17 cellular contexts compared by ENCODE assay signal in the genomic region with DNA sequence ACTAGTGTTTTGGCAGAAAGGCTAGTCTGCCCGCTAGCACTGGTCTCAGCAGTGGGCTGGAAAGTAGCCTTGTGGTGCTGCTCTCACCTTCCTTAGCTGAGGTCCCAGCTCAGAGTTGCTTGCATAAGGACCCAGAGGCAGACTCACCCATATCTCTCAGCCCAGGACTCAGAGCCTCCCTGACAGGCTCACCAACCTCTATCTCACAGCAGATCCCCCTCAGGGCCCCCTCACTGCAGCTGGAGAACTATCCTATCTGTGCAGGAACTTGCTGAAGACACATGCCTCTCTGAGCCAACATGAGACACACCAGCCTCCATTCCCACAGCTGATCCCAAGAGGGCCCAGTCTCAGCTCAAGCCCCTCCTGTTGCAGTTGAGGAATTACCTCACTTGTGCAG.
A peak's percentile ranks its signal among the peaks of the same experiment; 100 is the strongest.
DNase-seq lines count a peak whose midpoint lies in the region; ATAC-seq, FAIRE-seq and TF ChIP-seq lines count a peak whose summit lies in the region.
"Had no signal": no experiment of that assay in that cellular context is flagged by ENCODE, and none has a peak within 500 bp of the region (broad histone marks: within the 10 kb centered on the region; RNA-seq: fewer than 3 reads in every experiment).

No MANE protein-coding gene starts in this region.

- TF ChIP-seq CTCF in WTC11 (IDR thresholded peaks at IDR 0.05), result no peak

- peak overlapping the region; percentile 8 for H4K8ac ChIP-seq in mesenchymal stem cell (ENCODE audit: low read length)

- H3K4me2 ChIP-seq in mesenchymal stem cell (ENCODE audit: low read length, poor library complexity, severe bottlenecking), result no peak overlapping the region
- H3K4me2 ChIP-seq: BLaER1 had no signal

- H2BK5ac ChIP-seq in mesenchymal stem cell (ENCODE audit: low read depth, low read length, poor library complexity, severe bottlenecking), result no peak overlapping the region

- peaks cover 2% of the 10 kb centered on the region for H3K4me1 Mint-ChIP-seq in activated T-cell treated with anti-CD3 and anti-CD28 coated beads, Interleukin-2, amount 50 U/mL, for 24 hours (ENCODE audit: low read depth)
- H3K4me1 Mint-ChIP-seq in WTC11, result no peaks in the 10 kb centered on the region

- peak overlapping the region; percentile 39 for H3K27ac Mint-ChIP-seq in activated T-cell treated with anti-CD3 and anti-CD28 coated beads, Interleukin-2, amount 50 U/mL, for 24 hours
- 0 out of 2 replicates have a peak overlapping the region, but pooled peaks have one; percentile 31 for H3K27ac Mint-ChIP-seq in WTC11

- no peak overlapping the region for H2BK12ac ChIP-seq in mesenchymal stem cell (ENCODE audit: low read length in 2 of 2)

- H3K14ac ChIP-seq in mesenchymal stem cell (ENCODE audit: low read length in 2 of 2), result no peak overlapping the region

- H3K9ac ChIP-seq in mesenchymal stem cell (ENCODE audit: low read length), result no peak overlapping the region
- H3K9ac ChIP-seq: BLaER1 had no signal

- no peak overlapping the region for H3K4me3 ChIP-seq in mesenchymal stem cell (ENCODE audit: insufficient read depth in 1 of 2, low read depth in 1 of 2, low read length in 2 of 2)
- H3K4me3 ChIP-seq: BLaER1 had no signal

- no peaks in the 10 kb centered on the region for H3K9me3 ChIP-seq in mesenchymal stem cell (ENCODE audit: control insufficient read depth, low read length)
- H3K9me3 ChIP-seq: BLaER1 had no signal

- peaks cover 26% of the 10 kb centered on the region for H3K79me1 ChIP-seq in mesenchymal stem cell (replicated peaks; ENCODE audit: low read length, poor library complexity, severe bottlenecking)

- peaks cover 16 to 77% of the 10 kb centered on the region in 2 experiments for H3K36me3 ChIP-seq in mesenchymal stem cell (ENCODE audit: control insufficient read depth in 1 of 2, insufficient read depth in 2 of 2, low read depth in 1 of 2, low read length in 2 of 2)

- no peak for DNase-seq in activated T-cell treated with anti-CD3 and anti-CD28 coated beads, Interleukin-2, amount 50 U/mL, for 24 hours
- DNase-seq in activated T-cell treated with anti-CD3 and anti-CD28 coated beads for 4 hours (no peak), WTC11 (ENCODE audit: low spot score) (no peak), mesenchymal stem cell (no peak), GM19239 (ENCODE audit: insufficient read length, low spot score) (no peak), mesenteric fat pad (ENCODE audit: low spot score) (no peak), dedifferentiated amniotic fluid mesenchymal stem cell (ENCODE audit: extremely low spot score) (no peak)
- DNase-seq: AML-193, Calu3, DMS79, KBM-7 had no signal

- no peak overlapping the region for H3K27ac ChIP-seq in mesenchymal stem cell (ENCODE audit: low read length, poor library complexity, severe bottlenecking)
- H3K27ac ChIP-seq: 22Rv1, BLaER1 had no signal

- no peak overlapping the region for H4K91ac ChIP-seq in mesenchymal stem cell (ENCODE audit: low read length)

- H3K4me3 Mint-ChIP-seq in activated T-cell treated with anti-CD3 and anti-CD28 coated beads, Interleukin-2, amount 50 U/mL, for 24 hours, result no peak overlapping the region
- H3K4me3 Mint-ChIP-seq in WTC11, result no peak overlapping the region

- no peak overlapping the region for H2AFZ ChIP-seq in mesenchymal stem cell (ENCODE audit: low read depth, low read length)

- POLR2A ChIA-PET in WTC11 (lab: Charles Lee), result no interaction called here

- no peaks in the 10 kb centered on the region for H3K9me3 Mint-ChIP-seq in activated T-cell treated with anti-CD3 and anti-CD28 coated beads, Interleukin-2, amount 50 U/mL, for 24 hours
- no peaks in the 10 kb centered on the region for H3K9me3 Mint-ChIP-seq in WTC11

- H2BK120ac ChIP-seq in mesenchymal stem cell (ENCODE audit: low read depth, low read length), result no peak overlapping the region

- no peak overlapping the region for H2AK5ac ChIP-seq in mesenchymal stem cell (ENCODE audit: low read length, severe bottlenecking)

- no peaks in the 10 kb centered on the region for H3K27me3 Mint-ChIP-seq in activated T-cell treated with anti-CD3 and anti-CD28 coated beads, Interleukin-2, amount 50 U/mL, for 24 hours
- no peaks in the 10 kb centered on the region for H3K27me3 Mint-ChIP-seq in WTC11 (ENCODE audit: low read depth)

- no peaks in the 10 kb centered on the region for H3K27me3 ChIP-seq in mesenchymal stem cell (ENCODE audit: control insufficient read depth in 1 of 2, insufficient read depth in 1 of 2, low read length in 2 of 2)
- H3K27me3 ChIP-seq: BLaER1 had no signal

- FAIRE-seq in GM19239 (lab: Jason Lieb, UNC), result no peak
- FAIRE-seq: GM12891, H1, HTR-8/SVneo had no signal

- H3K18ac ChIP-seq in mesenchymal stem cell (ENCODE audit: low read depth in 1 of 2, low read length in 2 of 2), result no peak overlapping the region

- WGBS in mesenchymal stem cell, result 100% methylated on average over 1 of the region's 1 CpG

- H3K4ac ChIP-seq in mesenchymal stem cell (ENCODE audit: low read depth in 1 of 2, low read length in 2 of 2), result no peak overlapping the region

- CTCF ChIA-PET in WTC11 (lab: Charles Lee), result no interaction called here

- no peak overlapping the region for H2BK15ac ChIP-seq in mesenchymal stem cell (ENCODE audit: low read depth, poor library complexity, severe bottlenecking)

- no peak; the same call in 1 of the 2 replicates for ATAC-seq in WTC11
- ATAC-seq: HCT116 had no signal

- no peak overlapping the region for H3K23ac ChIP-seq in mesenchymal stem cell (ENCODE audit: low read length in 2 of 2)

- no peaks in the 10 kb centered on the region for H3K4me1 ChIP-seq in mesenchymal stem cell (ENCODE audit: control insufficient read depth, insufficient read depth, low read depth, low read length)
- H3K4me1 ChIP-seq: BLaER1 had no signal

- peaks cover 91% of the 10 kb centered on the region for H3K36me3 Mint-ChIP-seq in activated T-cell treated with anti-CD3 and anti-CD28 coated beads, Interleukin-2, amount 50 U/mL, for 24 hours (ENCODE audit: low read depth)
- H3K36me3 Mint-ChIP-seq in WTC11, result peaks cover 39% of the 10 kb centered on the region

TF ChIP-seq in WTC11, 78 proteins besides CTCF, POLR2A, EP300 and RAD21:
- TF ChIP-seq ATF1 (CRISPR knock-in tag; IDR thresholded peaks at IDR 0.05) (no peak), ZNF317 (CRISPR knock-in tag; IDR thresholded peaks at IDR 0.05; ENCODE audit: borderline replicate concordance, low read depth) (no peak), NR1H2 (CRISPR knock-in tag; IDR thresholded peaks at IDR 0.05) (no peak), ATF3 (CRISPR knock-in tag; conservative IDR thresholded peaks at IDR 0.05) (no peak), ZBTB21 (CRISPR knock-in tag; IDR thresholded peaks at IDR 0.05; ENCODE audit: borderline replicate concordance) (no peak), CBFB (CRISPR knock-in tag; IDR thresholded peaks at IDR 0.05; ENCODE audit: low read depth) (no peak), E2F5 (CRISPR knock-in tag; IDR thresholded peaks at IDR 0.05) (no peak), TEAD4 (CRISPR knock-in tag; IDR thresholded peaks at IDR 0.05) (no peak), NR3C1 (CRISPR knock-in tag; conservative IDR thresholded peaks at IDR 0.05; ENCODE audit: low read depth) (no peak), SP1 (CRISPR knock-in tag; conservative IDR thresholded peaks at IDR 0.05) (no peak), ZNF121 (CRISPR knock-in tag; IDR thresholded peaks at IDR 0.05) (no peak), ZNF416 (CRISPR knock-in tag; IDR thresholded peaks at IDR 0.05) (no peak), CREM (CRISPR knock-in tag; IDR thresholded peaks at IDR 0.05) (no peak), ZNF263 (CRISPR knock-in tag; IDR thresholded peaks at IDR 0.05; ENCODE audit: low read depth) (no peak), FOXP4 (CRISPR knock-in tag; IDR thresholded peaks at IDR 0.05) (no peak)
